Comparison of ENCODE assay signal across 8 cellular contexts in genomic region chr7:43585521-43585920, GRCh38. TPM values are rescaled to one million over a fixed set of nuclear protein-coding genes. Genes with fewer than 3 reads are reported as not detected.
DNase-seq lines count a peak whose midpoint lies in the region; ATAC-seq and TF ChIP-seq lines count a peak whose summit lies in the region.

No MANE protein-coding gene starts in this region.

- no peaks in the 10 kb centered on the region for H3K9me2 ChIP-seq in Karpas-422 (replicated peaks; ENCODE audit: insufficient read depth, low read length)

- no peaks in the 10 kb centered on the region for H3K79me2 ChIP-seq in Karpas-422 (ENCODE audit: low read length)

- peaks cover 2% of the 10 kb centered on the region for H3K36me3 Mint-ChIP-seq in activated naive CD8-positive, alpha-beta T cell treated with anti-CD3 and anti-CD28 coated beads, Interleukin-2, amount 50 U/mL, for 24 hours (ENCODE audit: low read depth)
- H3K36me3 Mint-ChIP-seq in endodermal cell (ENCODE audit: low read depth), result no peaks in the 10 kb centered on the region

- H3K9me3 ChIP-seq in Karpas-422 (ENCODE audit: low read length) (no peaks in the 10 kb centered on the region), mucosa of stomach (ENCODE audit: control insufficient read depth, low read length) (no peaks in the 10 kb centered on the region), endodermal cell (ENCODE audit: control insufficient read depth, low read length) (no peaks in the 10 kb centered on the region)

- CTCF ChIA-PET in BJ (lab: Yijun Ruan, JAX), result interaction anchor here (0.9 to 10.0 kb wide), 7 partner anchors 11 to 254 kb away, joined by 3 to 346 read pairs (median 5); no protein-coding TSS in a partner anchor

- TF ChIP-seq CTCF in BJ (IDR thresholded peaks at IDR 0.05; ENCODE audit: insufficient read depth, low read depth, low read length) (no peak), endodermal cell (conservative IDR thresholded peaks at IDR 0.05) (no peak)

- H4K20me1 ChIP-seq in Karpas-422 (ENCODE audit: insufficient read depth, low read depth, low read length), result peaks cover 16% of the 10 kb centered on the region; the same call in 1 of the 2 replicates

- peak; percentile 39 for DNase-seq in BJ (ENCODE audit: low read depth)
- no peak for DNase-seq in Karpas-422
- DNase-seq in activated naive CD8-positive, alpha-beta T cell treated with anti-CD3 and anti-CD28 coated beads, Interleukin-2, amount 50 U/mL, for 24 hours, result no peak
- no peak for DNase-seq in 8988T
- DNase-seq in endodermal cell, result no peak
- DNase-seq in DMS114 treated with DMSO at 0.1 percent for 48 hours (lab: John Stamatoyannopoulos, UW; ENCODE audit: unreplicated experiment), result no peak

- peaks cover 30% of the 10 kb centered on the region for H3K4me1 ChIP-seq in Karpas-422 (ENCODE audit: low read length)
- no peaks in the 10 kb centered on the region for H3K4me1 ChIP-seq in mucosa of stomach (ENCODE audit: control insufficient read depth, insufficient read depth, low read length)
- peaks cover 3% of the 10 kb centered on the region for H3K4me1 ChIP-seq in endodermal cell (ENCODE audit: control insufficient read depth, insufficient read depth, low read length)

- POLR2A ChIA-PET in BJ (lab: Charles Lee), result interaction anchor here (0.6 kb wide), 1 partner anchor 14 kb away, joined by 4 read pairs; no protein-coding TSS in a partner anchor

- H3K27ac ChIP-seq in Karpas-422 (ENCODE audit: low read length) (no peak overlapping the region), endodermal cell (ENCODE audit: low read depth, low read length) (no peak overlapping the region)

- H3K9ac ChIP-seq in Karpas-422 (ENCODE audit: low read length), result no peak overlapping the region
- H3K9ac ChIP-seq in mucosa of stomach (ENCODE audit: low read length), result peak overlapping the region; percentile 15
- H3K9ac ChIP-seq in endodermal cell (ENCODE audit: extremely low read depth, low read length, poor library complexity, severe bottlenecking), result no peak overlapping the region

- H3K4me1 Mint-ChIP-seq in activated naive CD8-positive, alpha-beta T cell treated with anti-CD3 and anti-CD28 coated beads, Interleukin-2, amount 50 U/mL, for 24 hours, result peaks cover 64% of the 10 kb centered on the region
- peaks cover 35% of the 10 kb centered on the region for H3K4me1 Mint-ChIP-seq in endodermal cell

- peak overlapping the region; percentile 90 for H3K4me2 ChIP-seq in Karpas-422 (ENCODE audit: low read depth, low read length, poor library complexity, severe bottlenecking)

- WGBS in endodermal cell (ENCODE audit: insufficient coverage in 1 of 2, insufficient read length in 1 of 2), 2 experiments, result 88 to 100% methylated on average over 1 to 2 of the region's 2 CpGs

- H3K4me3 ChIP-seq in BJ (ENCODE audit: low read depth, low read length) (no peak overlapping the region), Karpas-422 (ENCODE audit: low read length) (no peak overlapping the region), mucosa of stomach (ENCODE audit: low read length) (no peak overlapping the region), endodermal cell (ENCODE audit: low read length) (no peak overlapping the region)

- H3K9me3 Mint-ChIP-seq in activated naive CD8-positive, alpha-beta T cell treated with anti-CD3 and anti-CD28 coated beads, Interleukin-2, amount 50 U/mL, for 24 hours, result no peaks in the 10 kb centered on the region
- no peaks in the 10 kb centered on the region for H3K9me3 Mint-ChIP-seq in endodermal cell

- no peak overlapping the region for H2AFZ ChIP-seq in Karpas-422 (ENCODE audit: low read length)

- H3K4me3 Mint-ChIP-seq in activated naive CD8-positive, alpha-beta T cell treated with anti-CD3 and anti-CD28 coated beads, Interleukin-2, amount 50 U/mL, for 24 hours, result peak overlapping the region; percentile 89
- no peak overlapping the region for H3K4me3 Mint-ChIP-seq in endodermal cell

- H3K36me3 ChIP-seq in BJ (ENCODE audit: control insufficient read depth, insufficient read depth, low read length) (no peaks in the 10 kb centered on the region), Karpas-422 (ENCODE audit: insufficient read depth, low read length) (no peaks in the 10 kb centered on the region), mucosa of stomach (ENCODE audit: control insufficient read depth, insufficient read depth, low read length) (no peaks in the 10 kb centered on the region), endodermal cell (ENCODE audit: control insufficient read depth, insufficient read depth, low read length) (no peaks in the 10 kb centered on the region)

- peak overlapping the region; percentile 96 for H3K27ac Mint-ChIP-seq in activated naive CD8-positive, alpha-beta T cell treated with anti-CD3 and anti-CD28 coated beads, Interleukin-2, amount 50 U/mL, for 24 hours
- no peak overlapping the region for H3K27ac Mint-ChIP-seq in endodermal cell

- 0 out of 2 replicates have a peak, but pooled peaks cover 2% of the 10 kb centered on the region for H3K27me3 ChIP-seq in BJ (ENCODE audit: control insufficient read depth, insufficient read depth, low read length)
- no peaks in the 10 kb centered on the region for H3K27me3 ChIP-seq in Karpas-422 (ENCODE audit: low read length)
- H3K27me3 ChIP-seq in mucosa of stomach (ENCODE audit: control insufficient read depth, insufficient read depth, low read length), result no peaks in the 10 kb centered on the region
- peaks cover 17% of the 10 kb centered on the region for H3K27me3 ChIP-seq in endodermal cell (ENCODE audit: control insufficient read depth, insufficient read depth, low read length, poor library complexity, severe bottlenecking)

- H3K27me3 Mint-ChIP-seq in activated naive CD8-positive, alpha-beta T cell treated with anti-CD3 and anti-CD28 coated beads, Interleukin-2, amount 50 U/mL, for 24 hours, result peaks cover 12% of the 10 kb centered on the region
- peaks cover 11% of the 10 kb centered on the region for H3K27me3 Mint-ChIP-seq in endodermal cell (ENCODE audit: insufficient read depth)

- ATAC-seq in activated naive CD8-positive, alpha-beta T cell treated with anti-CD3 and anti-CD28 coated beads, Interleukin-2, amount 50 U/mL, for 24 hours, result no peak
- ATAC-seq in HG02981 (IDR thresholded peaks at IDR 0.05; ENCODE audit: unreplicated experiment), result no peak

RNA-seq across cellular contexts. Expression of gene STK17A, which starts 2.6 kb away (rescaled TPM):
- polyA plus RNA-seq in BJ (2011; rRNA removed), result 12.3 and 26.5 TPM in 2 replicates
- polyA minus RNA-seq in BJ (2011; rRNA and poly(A)+ RNA removed), result 6.4 and 10.3 TPM in 2 replicates
- total RNA-seq in Karpas-422 (2014; rRNA removed; shearing (Covaris generic); ENCODE audit: low replicate concordance), result 8.2 and 8.8 TPM in 2 replicates
- total RNA-seq in endodermal cell, result 10 to 100 TPM; 15.6 to 18.4 TPM
- 10.0 TPM for polyA plus RNA-seq in endodermal cell (2013, experiment 1 of 2)
- 9.3 TPM for polyA plus RNA-seq in endodermal cell (2013, experiment 2 of 2)
